In genomic region chr7:2864999-2865670, GRCh38 we compare ENCODE assay signal across 8 cellular contexts. TPM values are rescaled to one million over a fixed set of nuclear protein-coding genes. Genes with fewer than 3 reads are reported as not detected.
DNase-seq lines count a peak whose midpoint lies in the region; ATAC-seq and TF ChIP-seq lines count a peak whose summit lies in the region.

No MANE protein-coding gene starts in this region.

- no peaks in the 10 kb centered on the region for H3K4me1 ChIP-seq in prostate gland (replicated peaks)
- H3K4me1 ChIP-seq in vagina = peaks cover 27% of the 10 kb centered on the region

- intact Hi-C loops in activated naive CD4-positive, alpha-beta T cell treated with anti-CD3 and anti-CD28 coated beads for 36 hours (cut with micrococcal nuclease) = loop anchor here (1.0 to 10.0 kb wide), 7 partner anchors 13 to 1032 kb away; partner anchors contain the start of gene SDK1
- intact Hi-C loops in prostate gland (cut with DNase I) (loop anchor here (10.0 kb wide), 1 partner anchor 290 kb away; no protein-coding TSS in a partner anchor), vagina (cut with DNase I) (no loop called here)

- TF ChIP-seq CTCF in prostate gland (IDR thresholded peaks at IDR 0.05) (peak; percentile 82 to 88 (median 83)), vagina (IDR thresholded peaks at IDR 0.05) (peak; percentile 88 to 92 (median 91))

- CTCF ChIA-PET in activated naive CD4-positive, alpha-beta T cell treated with anti-CD3 and anti-CD28 coated beads for 36 hours (lab: Charles Lee) = interaction anchor here (0.6 to 4.4 kb wide), 37 partner anchors 10 to 808 kb away, joined by 3 to 32 read pairs (median 4); no protein-coding TSS in a partner anchor

- H3K27me3 ChIP-seq in prostate gland (replicated peaks; ENCODE audit: insufficient read depth) = no peaks in the 10 kb centered on the region
- H3K27me3 ChIP-seq in vagina = no peaks in the 10 kb centered on the region

- in situ Hi-C loops in SK-MEL-5 (cut with HindIII; ENCODE audit: low pct_unique_long_range_greater_than_20kb, low sequenced_read_pairs) = no loop called here

- DNase-seq in ELR (ENCODE audit: low read depth) (peak; percentile 80), HT1080 (ENCODE audit: low read depth) (peak; percentile 57), SK-MEL-5 (ENCODE audit: low read depth, low spot score) (peak; percentile 82), globus pallidus (ENCODE audit: low spot score) (peak; percentile 54), prostate gland (ENCODE audit: low spot score) (peak; percentile 48), vagina (ENCODE audit: extremely low spot score in 2 of 2) (no peak)
- DNase-seq in activated naive CD4-positive, alpha-beta T cell treated with anti-CD3 and anti-CD28 coated beads for 36 hours = peak; percentile 84

- no peak for TF ChIP-seq POLR2A in prostate gland (IDR thresholded peaks at IDR 0.05)
- TF ChIP-seq POLR2A in vagina (IDR thresholded peaks at IDR 0.05) = no peak

- WGBS in prostate gland = 65% methylated on average over 17 of the region's 17 CpGs

- no peaks in the 10 kb centered on the region for H3K9me3 Mint-ChIP-seq in activated naive CD4-positive, alpha-beta T cell treated with anti-CD3 and anti-CD28 coated beads for 36 hours

- peak overlapping the region; percentile 25 for H3K4me3 Mint-ChIP-seq in activated naive CD4-positive, alpha-beta T cell treated with anti-CD3 and anti-CD28 coated beads for 36 hours

- H3K9me3 ChIP-seq in prostate gland (no peaks in the 10 kb centered on the region), vagina (no peaks in the 10 kb centered on the region)

- H3K4me1 Mint-ChIP-seq in activated naive CD4-positive, alpha-beta T cell treated with anti-CD3 and anti-CD28 coated beads for 36 hours (ENCODE audit: low read depth) = peaks cover 34% of the 10 kb centered on the region

- H3K27ac Mint-ChIP-seq in activated naive CD4-positive, alpha-beta T cell treated with anti-CD3 and anti-CD28 coated beads for 36 hours = peak overlapping the region; percentile 80

- no peaks in the 10 kb centered on the region for H3K27me3 Mint-ChIP-seq in activated naive CD4-positive, alpha-beta T cell treated with anti-CD3 and anti-CD28 coated beads for 36 hours (ENCODE audit: low read depth)

- no peak overlapping the region for H3K27ac ChIP-seq in prostate gland
- H3K27ac ChIP-seq in vagina = peak overlapping the region; percentile 29

- H3K36me3 ChIP-seq in prostate gland (no peaks in the 10 kb centered on the region), vagina (no peaks in the 10 kb centered on the region)

- H3K4me3 ChIP-seq in prostate gland = no peak overlapping the region
- H3K4me3 ChIP-seq in vagina = no peak overlapping the region

- no peak for ATAC-seq in HG02623 (IDR thresholded peaks at IDR 0.05; ENCODE audit: unreplicated experiment)

- no peaks in the 10 kb centered on the region for H3K36me3 Mint-ChIP-seq in activated naive CD4-positive, alpha-beta T cell treated with anti-CD3 and anti-CD28 coated beads for 36 hours (ENCODE audit: low read depth)

RNA-seq across cellular contexts. Expression of gene GNA12, which starts 21.0 kb away (rescaled TPM):
- 10.1 and 25.1 TPM in 2 replicates for total RNA-seq in HT1080 (2014; rRNA removed; shearing (Covaris generic))
- 54.8 and 66.0 TPM in 2 replicates for polyA plus RNA-seq in HT1080 (2015; cell fraction: cytosol; rRNA removed)
- 25.6 and 26.7 TPM in 2 replicates for polyA plus RNA-seq in HT1080 (2015; cell fraction: nucleus; rRNA removed)
- total RNA-seq in SK-MEL-5 (2014; rRNA removed; shearing (Covaris generic)) = 10.1 and 10.2 TPM in 2 replicates
- polyA plus RNA-seq in SK-MEL-5 (2015; cell fraction: cytosol; rRNA removed) = 58.5 and 61.0 TPM in 2 replicates
- polyA plus RNA-seq in SK-MEL-5 (2015; cell fraction: nucleus; rRNA removed) = 11.1 and 27.7 TPM in 2 replicates
- total RNA-seq in activated naive CD4-positive, alpha-beta T cell treated with anti-CD3 and anti-CD28 coated beads for 36 hours = 10 to 100 TPM; 14.1 to 15.0 TPM
- 100 to 1,000 TPM in 1 of 2 donors, 10 to 100 TPM in 1; 22.6 to 102 TPM for total RNA-seq in prostate gland
- total RNA-seq in vagina = 29.5 TPM

Comparison
In these comparisons a context has a peak if more than half of its experiments do, and no peak if none do; other contexts are left out.
1. DNase-seq: peak in ELR (single experiment), HT1080 (single experiment), SK-MEL-5 (single experiment), activated naive CD4-positive, alpha-beta T cell treated with anti-CD3 and anti-CD28 coated beads for 36 hours (single experiment), globus pallidus (single experiment) and prostate gland (single experiment); none in vagina (0 of 2).